In genomic region chr14:28759658-28760313, GRCh38 we compare ENCODE assay signal across 14 cellular contexts. TPM values are rescaled to one million over a fixed set of nuclear protein-coding genes. Genes with fewer than 3 reads are reported as not detected.
DNase-seq lines count a peak whose midpoint lies in the region; ATAC-seq and TF ChIP-seq lines count a peak whose summit lies in the region.
"Had no signal": no experiment of that assay in that cellular context is flagged by ENCODE, and none has a peak within 500 bp of the region (broad histone marks: within the 10 kb centered on the region; RNA-seq: fewer than 3 reads in every experiment).

No MANE protein-coding gene starts in this region.

- no peaks in the 10 kb centered on the region for H3K4me1 Mint-ChIP-seq in activated T-cell treated with anti-CD3 and anti-CD28 coated beads, Interleukin-2, amount 50 U/mL, for 72 hours (ENCODE audit: low read depth)
- H3K4me1 Mint-ChIP-seq: activated T-helper 17 cell treated with anti-CD3 and anti-CD28 coated beads, Interleukin-2, amount 50 U/mL, for 72 hours had no signal

- H2BK120ac ChIP-seq in mesenchymal stem cell (ENCODE audit: low read depth, low read length), result no peak overlapping the region

- H2BK12ac ChIP-seq in mesenchymal stem cell (ENCODE audit: low read length in 2 of 2), result no peak overlapping the region

- H2BK5ac ChIP-seq in mesenchymal stem cell (ENCODE audit: low read depth, low read length, poor library complexity, severe bottlenecking), result no peak overlapping the region

- H3K27ac ChIP-seq in mesenchymal stem cell (ENCODE audit: low read length, poor library complexity, severe bottlenecking) (no peak overlapping the region), temporal lobe (ENCODE audit: low read depth, low read length) (peak overlapping the region; percentile 77)
- H3K27ac ChIP-seq: HL-60, lower lobe of right lung, vagina had no signal

- H3K4me3 ChIP-seq in astrocyte of the cerebellum (ENCODE audit: low read depth, low read length), result peak overlapping the region; percentile 17
- peak overlapping the region in 1 of 2 experiments; percentile 73 for H3K4me3 ChIP-seq in mesenchymal stem cell (ENCODE audit: insufficient read depth in 1 of 2, low read depth in 1 of 2, low read length in 2 of 2)
- H3K4me3 ChIP-seq: lower lobe of right lung, vagina had no signal

- peaks cover 89 to 99% of the 10 kb centered on the region in 2 experiments for H3K27me3 ChIP-seq in mesenchymal stem cell (ENCODE audit: control insufficient read depth in 1 of 2, insufficient read depth in 1 of 2, low read length in 2 of 2)

- H3K36me3 Mint-ChIP-seq in activated T-cell treated with anti-CD3 and anti-CD28 coated beads, Interleukin-2, amount 50 U/mL, for 72 hours (ENCODE audit: insufficient read depth in 2 of 2), result peaks cover 7 to 16% of the 10 kb centered on the region in 2 donors

- H3K27ac Mint-ChIP-seq in activated T-cell treated with anti-CD3 and anti-CD28 coated beads, Interleukin-2, amount 50 U/mL, for 72 hours, result peak overlapping the region; percentile 4
- H3K27ac Mint-ChIP-seq: activated T-helper 17 cell treated with anti-CD3 and anti-CD28 coated beads, Interleukin-2, amount 50 U/mL, for 72 hours had no signal

- H3K4me1 ChIP-seq in mesenchymal stem cell (ENCODE audit: control insufficient read depth, insufficient read depth, low read depth, low read length), result peaks cover 9% of the 10 kb centered on the region
- H3K4me1 ChIP-seq: lower lobe of right lung had no signal

- H3K79me1 ChIP-seq in mesenchymal stem cell (replicated peaks; ENCODE audit: low read length, poor library complexity, severe bottlenecking), result no peaks in the 10 kb centered on the region

- no peak overlapping the region for H2AK5ac ChIP-seq in mesenchymal stem cell (ENCODE audit: low read length, severe bottlenecking)

- in situ Hi-C loops in astrocyte of the cerebellum (cut with HindIII; ENCODE audit: low sequenced_read_pairs), result loop anchor here (5.0 kb wide), 1 partner anchor 783 kb away; no protein-coding TSS in a partner anchor

- WGBS in mesenchymal stem cell, result 2% methylated on average over 36 of the region's 36 CpGs

- no peak overlapping the region for H3K14ac ChIP-seq in mesenchymal stem cell (ENCODE audit: low read length in 2 of 2)

- no peak overlapping the region for H3K4me3 Mint-ChIP-seq in activated T-cell treated with anti-CD3 and anti-CD28 coated beads, Interleukin-2, amount 50 U/mL, for 72 hours
- H3K4me3 Mint-ChIP-seq: activated T-helper 17 cell treated with anti-CD3 and anti-CD28 coated beads, Interleukin-2, amount 50 U/mL, for 72 hours had no signal

- no peak overlapping the region for H2AFZ ChIP-seq in mesenchymal stem cell (ENCODE audit: low read depth, low read length)

- H4K91ac ChIP-seq in mesenchymal stem cell (ENCODE audit: low read length), result no peak overlapping the region

- peak overlapping the region; percentile 53 for H3K9ac ChIP-seq in mesenchymal stem cell (ENCODE audit: low read length)

- H2BK15ac ChIP-seq in mesenchymal stem cell (ENCODE audit: low read depth, poor library complexity, severe bottlenecking), result no peak overlapping the region

- no peak for DNase-seq in activated T-cell treated with anti-CD3 and anti-CD28 coated beads, Interleukin-2, amount 50 U/mL, for 72 hours
- no peak for DNase-seq in activated T-cell treated with anti-CD3 and anti-CD28 coated beads, Interleukin-2, amount 50 U/mL, for 48 hours
- DNase-seq in astrocyte of the cerebellum (ENCODE audit: low read depth) (no peak), mesenchymal stem cell (no peak)
- DNase-seq: NCI-H2107 had no signal

- TF ChIP-seq CTCF in astrocyte of the cerebellum (IDR thresholded peaks at IDR 0.05; ENCODE audit: low read depth, low read length, missing control alignments), result no peak

- no peaks in the 10 kb centered on the region for H3K36me3 ChIP-seq in mesenchymal stem cell (ENCODE audit: control insufficient read depth in 1 of 2, insufficient read depth in 2 of 2, low read depth in 1 of 2, low read length in 2 of 2)
- H3K36me3 ChIP-seq: lower lobe of right lung, vagina had no signal

- no peaks in the 10 kb centered on the region for H3K9me3 ChIP-seq in mesenchymal stem cell (ENCODE audit: control insufficient read depth, low read length)
- H3K9me3 ChIP-seq: lower lobe of right lung, vagina had no signal

- H3K27me3 Mint-ChIP-seq in activated T-cell treated with anti-CD3 and anti-CD28 coated beads, Interleukin-2, amount 50 U/mL, for 72 hours (ENCODE audit: low read depth), result peaks cover 90% of the 10 kb centered on the region

- H3K23ac ChIP-seq in mesenchymal stem cell (ENCODE audit: low read length in 2 of 2), result no peak overlapping the region

- no peak overlapping the region for H3K18ac ChIP-seq in mesenchymal stem cell (ENCODE audit: low read depth in 1 of 2, low read length in 2 of 2)

- H3K9me3 Mint-ChIP-seq in activated T-cell treated with anti-CD3 and anti-CD28 coated beads, Interleukin-2, amount 50 U/mL, for 72 hours, result peaks cover 0 to 3% of the 10 kb centered on the region in 2 donors
- H3K9me3 Mint-ChIP-seq: activated T-helper 17 cell treated with anti-CD3 and anti-CD28 coated beads, Interleukin-2, amount 50 U/mL, for 72 hours had no signal

- ATAC-seq in activated T-cell treated with anti-CD3 and anti-CD28 coated beads, Interleukin-2, amount 50 U/mL, for 72 hours (replicated peaks in 1 of 2), result no peak
- ATAC-seq in GM21576 (IDR thresholded peaks at IDR 0.05; ENCODE audit: unreplicated experiment), result no peak
- ATAC-seq in GM19023 (IDR thresholded peaks at IDR 0.05; ENCODE audit: unreplicated experiment), result no peak
- ATAC-seq in HG02623 (IDR thresholded peaks at IDR 0.05; ENCODE audit: unreplicated experiment), result no peak
- ATAC-seq: activated T-helper 17 cell treated with anti-CD3 and anti-CD28 coated beads, Interleukin-2, amount 50 U/mL, for 72 hours; lower lobe of right lung had no signal

- H4K8ac ChIP-seq in mesenchymal stem cell (ENCODE audit: low read length), result no peak overlapping the region

- no peak overlapping the region for H3K4ac ChIP-seq in mesenchymal stem cell (ENCODE audit: low read depth in 1 of 2, low read length in 2 of 2)

- peak overlapping the region; percentile 58 for H3K4me2 ChIP-seq in mesenchymal stem cell (ENCODE audit: low read length, poor library complexity, severe bottlenecking)

RNA-seq across cellular contexts. Expression of gene FOXG1, which starts 6.8 kb away (rescaled TPM):
- not detected for total RNA-seq in activated T-cell treated with anti-CD3 and anti-CD28 coated beads, Interleukin-2, amount 50 U/mL, for 72 hours
- not detected for polyA plus RNA-seq in mesenchymal stem cell (2013, experiment 1 of 2)
- polyA plus RNA-seq in mesenchymal stem cell (2013, experiment 2 of 2), result not detected
- total RNA-seq in temporal lobe, result 54.8 TPM
- total RNA-seq: activated T-helper 17 cell treated with anti-CD3 and anti-CD28 coated beads, Interleukin-2, amount 50 U/mL, for 72 hours; lower lobe of right lung; OCI-LY7; vagina had no signal

Comparison
In these comparisons a context has a peak if more than half of its experiments do, and no peak if none do; other contexts are left out.
1. RNA of gene FOXG1, which starts 6.8 kb away (total RNA-seq): 54.8 TPM in temporal lobe (single experiment); not detected in activated T-cell treated with anti-CD3 and anti-CD28 coated beads, Interleukin-2, amount 50 U/mL, for 72 hours; every median in the first group is over 10 times any median in the second.